1 cellular context compared by ENCODE assay signal in genomic region chr1:222811671-222812070, GRCh38.
TF ChIP-seq lines count a peak whose summit lies in the region.

No MANE protein-coding gene starts in this region.

TF ChIP-seq in HepG2, 621 proteins besides CTCF, POLR2A, EP300 and RAD21 (continued from another document):
- TF ChIP-seq HIVEP1 (CRISPR knock-in tag; IDR thresholded peaks at IDR 0.05) (no peak), SOX5 (CRISPR knock-in tag; IDR thresholded peaks at IDR 0.05; ENCODE audit: borderline replicate concordance) (0 out of 2 replicates have a peak, but pooled peaks have one; percentile 12), KMT2A (CRISPR knock-in tag; IDR thresholded peaks at IDR 0.05) (no peak), ZNF589 (CRISPR knock-in tag; conservative IDR thresholded peaks at IDR 0.05) (no peak), ZFAT (CRISPR knock-in tag; conservative IDR thresholded peaks at IDR 0.05) (no peak), TMF1 (CRISPR knock-in tag; IDR thresholded peaks at IDR 0.05; ENCODE audit: low read depth) (no peak), ZSCAN9 (CRISPR knock-in tag; IDR thresholded peaks at IDR 0.05; ENCODE audit: borderline replicate concordance) (no peak), ETS1 (CRISPR knock-in tag; IDR thresholded peaks at IDR 0.05) (no peak), SAP130 (CRISPR knock-in tag; IDR thresholded peaks at IDR 0.05; ENCODE audit: low read depth) (0 out of 2 replicates have a peak, but pooled peaks have one; percentile 20), KAT8 (CRISPR knock-in tag; IDR thresholded peaks at IDR 0.05) (no peak), HDAC2 (CRISPR knock-in tag; IDR thresholded peaks at IDR 0.05) (peak; percentile 25; the same call in 1 of the 2 replicates), ZNF34 (CRISPR knock-in tag; IDR thresholded peaks at IDR 0.05; ENCODE audit: borderline replicate concordance) (no peak), SRSF9 (IDR thresholded peaks at IDR 0.05; ENCODE audit: borderline replicate concordance, insufficient read depth, low read depth, low read length, poor library complexity, severe bottlenecking) (no peak), TBL1XR1 (IDR thresholded peaks at IDR 0.05; ENCODE audit: borderline replicate concordance, low read length, partially characterized antibody) (no peak), MTA1 (CRISPR knock-in tag; IDR thresholded peaks at IDR 0.05; ENCODE audit: borderline replicate concordance) (no peak), MATR3 (CRISPR knock-in tag; IDR thresholded peaks at IDR 0.05) (no peak), SP5 (CRISPR knock-in tag; IDR thresholded peaks at IDR 0.05; ENCODE audit: borderline replicate concordance, low read depth) (peak; percentile 63; the same call in 1 of the 2 replicates), ZNF615 (CRISPR knock-in tag; IDR thresholded peaks at IDR 0.05; ENCODE audit: borderline replicate concordance) (no peak), CEBPB (IDR thresholded peaks at IDR 0.05; ENCODE audit: borderline replicate concordance, low read depth, low read length) (no peak), NFATC3 (CRISPR knock-in tag; IDR thresholded peaks at IDR 0.05) (no peak), FUBP1 (CRISPR knock-in tag; IDR thresholded peaks at IDR 0.05; ENCODE audit: borderline replicate concordance) (no peak), MYC (CRISPR knock-in tag; IDR thresholded peaks at IDR 0.05; ENCODE audit: borderline replicate concordance) (no peak), ZNF225 (CRISPR knock-in tag; IDR thresholded peaks at IDR 0.05) (no peak), ZNF432 (CRISPR knock-in tag; IDR thresholded peaks at IDR 0.05; ENCODE audit: borderline replicate concordance) (no peak), MEIS2 (CRISPR knock-in tag; IDR thresholded peaks at IDR 0.05) (no peak), ZFP62 (CRISPR knock-in tag; IDR thresholded peaks at IDR 0.05) (no peak), ZNF124 (CRISPR knock-in tag; IDR thresholded peaks at IDR 0.05) (0 out of 2 replicates have a peak, but pooled peaks have one; percentile 46), NFE2 (CRISPR knock-in tag; IDR thresholded peaks at IDR 0.05) (no peak), NFRKB (IDR thresholded peaks at IDR 0.05) (no peak), ZNF614 (CRISPR knock-in tag; IDR thresholded peaks at IDR 0.05; ENCODE audit: borderline replicate concordance) (no peak), ZNF501 (CRISPR knock-in tag; IDR thresholded peaks at IDR 0.05) (no peak), RXRB (CRISPR knock-in tag; IDR thresholded peaks at IDR 0.05; ENCODE audit: borderline replicate concordance) (peak; percentile 34; the same call in 1 of the 2 replicates), RELA (CRISPR knock-in tag; IDR thresholded peaks at IDR 0.05) (no peak), SYNCRIP (IDR thresholded peaks at IDR 0.05; ENCODE audit: insufficient read depth, low read depth, low read length) (no peak)
- TF ChIP-seq, protein P1, sequence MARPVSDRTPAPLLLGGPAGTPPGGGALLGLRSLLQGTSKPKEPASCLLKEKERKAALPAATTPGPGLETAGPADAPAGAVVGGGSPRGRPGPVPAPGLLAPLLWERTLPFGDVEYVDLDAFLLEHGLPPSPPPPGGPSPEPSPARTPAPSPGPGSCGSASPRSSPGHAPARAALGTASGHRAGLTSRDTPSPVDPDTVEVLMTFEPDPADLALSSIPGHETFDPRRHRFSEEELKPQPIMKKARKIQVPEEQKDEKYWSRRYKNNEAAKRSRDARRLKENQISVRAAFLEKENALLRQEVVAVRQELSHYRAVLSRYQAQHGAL (CRISPR knock-in tag; IDR thresholded peaks at IDR 0.05; ENCODE audit: not compliant biosample characterization): no peak
- TF ChIP-seq, protein P2, sequence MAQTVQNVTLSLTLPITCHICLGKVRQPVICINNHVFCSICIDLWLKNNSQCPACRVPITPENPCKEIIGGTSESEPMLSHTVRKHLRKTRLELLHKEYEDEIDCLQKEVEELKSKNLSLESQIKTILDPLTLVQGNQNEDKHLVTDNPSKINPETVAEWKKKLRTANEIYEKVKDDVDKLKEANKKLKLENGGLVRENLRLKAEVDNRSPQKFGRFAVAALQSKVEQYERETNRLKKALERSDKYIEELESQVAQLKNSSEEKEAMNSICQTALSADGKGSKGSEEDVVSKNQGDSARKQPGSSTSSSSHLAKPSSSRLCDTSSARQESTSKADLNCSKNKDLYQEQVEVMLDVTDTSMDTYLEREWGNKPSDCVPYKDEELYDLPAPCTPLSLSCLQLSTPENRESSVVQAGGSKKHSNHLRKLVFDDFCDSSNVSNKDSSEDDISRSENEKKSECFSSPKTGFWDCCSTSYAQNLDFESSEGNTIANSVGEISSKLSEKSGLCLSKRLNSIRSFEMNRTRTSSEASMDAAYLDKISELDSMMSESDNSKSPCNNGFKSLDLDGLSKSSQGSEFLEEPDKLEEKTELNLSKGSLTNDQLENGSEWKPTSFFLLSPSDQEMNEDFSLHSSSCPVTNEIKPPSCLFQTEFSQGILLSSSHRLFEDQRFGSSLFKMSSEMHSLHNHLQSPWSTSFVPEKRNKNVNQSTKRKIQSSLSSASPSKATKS (CRISPR knock-in tag; IDR thresholded peaks at IDR 0.05): no peak
TF ChIP-seq in HepG2: peak in this region for 25.
